Comparison of ENCODE assay signal across 1 cellular context in genomic region chr14:93984987-93985410, GRCh38.
TF ChIP-seq lines count a peak whose summit lies in the region.

No MANE protein-coding gene starts in this region.

TF ChIP-seq in HEK293, 187 proteins besides CTCF, POLR2A, EP300 and RAD21 (continued from another document):
- TF ChIP-seq, protein P1, sequence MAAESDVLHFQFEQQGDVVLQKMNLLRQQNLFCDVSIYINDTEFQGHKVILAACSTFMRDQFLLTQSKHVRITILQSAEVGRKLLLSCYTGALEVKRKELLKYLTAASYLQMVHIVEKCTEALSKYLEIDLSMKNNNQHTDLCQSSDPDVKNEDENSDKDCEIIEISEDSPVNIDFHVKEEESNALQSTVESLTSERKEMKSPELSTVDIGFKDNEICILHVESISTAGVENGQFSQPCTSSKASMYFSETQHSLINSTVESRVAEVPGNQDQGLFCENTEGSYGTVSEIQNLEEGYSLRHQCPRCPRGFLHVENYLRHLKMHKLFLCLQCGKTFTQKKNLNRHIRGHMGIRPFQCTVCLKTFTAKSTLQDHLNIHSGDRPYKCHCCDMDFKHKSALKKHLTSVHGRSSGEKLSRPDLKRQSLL (tag by site-specific recombination; IDR thresholded peaks at IDR 0.05), result no peak
- TF ChIP-seq ZNF132 (tag by site-specific recombination; IDR thresholded peaks at IDR 0.05; ENCODE audit: borderline replicate concordance), result no peak
- TF ChIP-seq ZNF426 (tag by site-specific recombination; IDR thresholded peaks at IDR 0.05), result no peak
- no peak for TF ChIP-seq ZNF785 (tag by site-specific recombination; IDR thresholded peaks at IDR 0.05)
- no peak for TF ChIP-seq ZNF23 (tag by site-specific recombination; IDR thresholded peaks at IDR 0.05; ENCODE audit: borderline replicate concordance)
- no peak for TF ChIP-seq REST (tag by site-specific recombination; IDR thresholded peaks at IDR 0.05)
- TF ChIP-seq ZNF24 (tag by site-specific recombination; IDR thresholded peaks at IDR 0.05), result peak; percentile 42; the same call in 1 of the 2 replicates
- TF ChIP-seq ZNF114 (tag by site-specific recombination; IDR thresholded peaks at IDR 0.05), result no peak
- TF ChIP-seq, protein P2, sequence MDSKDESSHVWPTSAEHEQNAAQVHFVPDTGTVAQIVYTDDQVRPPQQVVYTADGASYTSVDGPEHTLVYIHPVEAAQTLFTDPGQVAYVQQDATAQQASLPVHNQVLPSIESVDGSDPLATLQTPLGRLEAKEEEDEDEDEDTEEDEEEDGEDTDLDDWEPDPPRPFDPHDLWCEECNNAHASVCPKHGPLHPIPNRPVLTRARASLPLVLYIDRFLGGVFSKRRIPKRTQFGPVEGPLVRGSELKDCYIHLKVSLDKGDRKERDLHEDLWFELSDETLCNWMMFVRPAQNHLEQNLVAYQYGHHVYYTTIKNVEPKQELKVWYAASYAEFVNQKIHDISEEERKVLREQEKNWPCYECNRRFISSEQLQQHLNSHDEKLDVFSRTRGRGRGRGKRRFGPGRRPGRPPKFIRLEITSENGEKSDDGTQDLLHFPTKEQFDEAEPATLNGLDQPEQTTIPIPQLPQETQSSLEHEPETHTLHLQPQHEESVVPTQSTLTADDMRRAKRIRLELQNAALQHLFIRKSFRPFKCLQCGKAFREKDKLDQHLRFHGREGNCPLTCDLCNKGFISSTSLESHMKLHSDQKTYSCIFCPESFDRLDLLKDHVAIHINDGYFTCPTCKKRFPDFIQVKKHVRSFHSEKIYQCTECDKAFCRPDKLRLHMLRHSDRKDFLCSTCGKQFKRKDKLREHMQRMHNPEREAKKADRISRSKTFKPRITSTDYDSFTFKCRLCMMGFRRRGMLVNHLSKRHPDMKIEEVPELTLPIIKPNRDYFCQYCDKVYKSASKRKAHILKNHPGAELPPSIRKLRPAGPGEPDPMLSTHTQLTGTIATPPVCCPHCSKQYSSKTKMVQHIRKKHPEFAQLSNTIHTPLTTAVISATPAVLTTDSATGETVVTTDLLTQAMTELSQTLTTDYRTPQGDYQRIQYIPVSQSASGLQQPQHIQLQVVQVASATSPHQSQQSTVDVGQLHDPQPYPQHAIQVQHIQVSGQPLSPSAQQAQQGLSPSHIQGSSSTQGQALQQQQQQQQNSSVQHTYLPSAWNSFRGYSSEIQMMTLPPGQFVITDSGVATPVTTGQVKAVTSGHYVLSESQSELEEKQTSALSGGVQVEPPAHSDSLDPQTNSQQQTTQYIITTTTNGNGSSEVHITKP (tag by site-specific recombination; IDR thresholded peaks at IDR 0.05), result 0 out of 2 replicates have a peak, but pooled peaks have one; percentile 15
- 0 out of 2 replicates have a peak, but pooled peaks have one; percentile 34 for TF ChIP-seq ZNF335 (tag by site-specific recombination; conservative IDR thresholded peaks at IDR 0.05)
- TF ChIP-seq, protein P3, sequence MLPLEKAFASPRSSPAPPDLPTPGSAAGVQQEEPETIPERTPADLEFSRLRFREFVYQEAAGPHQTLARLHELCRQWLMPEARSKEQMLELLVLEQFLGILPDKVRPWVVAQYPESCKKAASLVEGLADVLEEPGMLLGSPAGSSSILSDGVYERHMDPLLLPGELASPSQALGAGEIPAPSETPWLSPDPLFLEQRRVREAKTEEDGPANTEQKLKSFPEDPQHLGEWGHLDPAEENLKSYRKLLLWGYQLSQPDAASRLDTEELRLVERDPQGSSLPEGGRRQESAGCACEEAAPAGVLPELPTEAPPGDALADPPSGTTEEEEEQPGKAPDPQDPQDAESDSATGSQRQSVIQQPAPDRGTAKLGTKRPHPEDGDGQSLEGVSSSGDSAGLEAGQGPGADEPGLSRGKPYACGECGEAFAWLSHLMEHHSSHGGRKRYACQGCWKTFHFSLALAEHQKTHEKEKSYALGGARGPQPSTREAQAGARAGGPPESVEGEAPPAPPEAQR (tag by site-specific recombination; IDR thresholded peaks at IDR 0.05), result no peak
- TF ChIP-seq ZNF18 (tag by site-specific recombination; IDR thresholded peaks at IDR 0.05), result no peak
- TF ChIP-seq ZBTB1 (tag by site-specific recombination; IDR thresholded peaks at IDR 0.05), result no peak
